In genomic region chr15:67024322-67024997, GRCh38 we compare ENCODE assay signal across 8 cellular contexts. TPM values are rescaled to one million over a fixed set of nuclear protein-coding genes. Genes with fewer than 3 reads are reported as not detected.
DNase-seq lines count a peak whose midpoint lies in the region; ATAC-seq, FAIRE-seq and TF ChIP-seq lines count a peak whose summit lies in the region.

No MANE protein-coding gene starts in this region.

- FAIRE-seq in bronchial epithelial cell (lab: Jason Lieb, UNC) = no peak
- peak; percentile 85 for FAIRE-seq in HepG2 (lab: Jason Lieb, UNC)

- H3K9me3 Mint-ChIP-seq in stimulated activated naive B cell treated with anti-CD40 and anti-IgM and Interleukin-4, amounts not matched to agents 10 μg/mL and 1 μg/mL and 100 μg/mL, for 72 hours = peaks cover 0 to 1% of the 10 kb centered on the region in 2 donors

- intact Hi-C loops in PC-3 (cut with micrococcal nuclease) (loop anchor here (5.0 kb wide), 1 partner anchor 43 kb away; the partner anchor contains the start of gene SMAD3), HepG2 (cut with micrococcal nuclease; ENCODE audit: unreplicated experiment) (no loop called here)

- H3K27me3 Mint-ChIP-seq in stimulated activated naive B cell treated with anti-CD40 and anti-IgM and Interleukin-4, amounts not matched to agents 10 μg/mL and 1 μg/mL and 100 μg/mL, for 72 hours = peaks cover 0 to 4% of the 10 kb centered on the region in 2 donors

- 0 out of 2 replicates have a peak, but pooled peaks have one; percentile 15 for TF ChIP-seq RAD21 in HepG2 (CRISPR knock-in tag; IDR thresholded peaks at IDR 0.05)

- no peaks in the 10 kb centered on the region for H3K36me3 Mint-ChIP-seq in stimulated activated naive B cell treated with anti-CD40 and anti-IgM and Interleukin-4, amounts not matched to agents 10 μg/mL and 1 μg/mL and 100 μg/mL, for 72 hours

- H3K4me3 ChIP-seq in PC-3 (ENCODE audit: low read length) (peak overlapping the region; percentile 29), bronchial epithelial cell (ENCODE audit: low read depth, low read length) (no peak overlapping the region), HepG2 (replicated peaks in 1 of 3; ENCODE audit: insufficient read depth in 1 of 3, low read depth in 2 of 3, low read length in 3 of 3) (no peak overlapping the region)

- BruUV-seq in PC-3 (replicated peaks; lab: Mats Ljungman, UMichigan) (no TSS peak), HepG2 (replicated peaks; lab: Mats Ljungman, UMichigan) (no TSS peak)

- TF ChIP-seq POLR2A in HepG2 (IDR thresholded peaks at IDR 0.05; ENCODE audit: insufficient read depth in 1 of 2, low read depth in 2 of 2, low read length in 2 of 2) = no peak

- peak overlapping the region; percentile 86 for H3K27ac ChIP-seq in PC-3 (ENCODE audit: low read length)
- peak overlapping the region; percentile 22 for H3K27ac ChIP-seq in HepG2 (ENCODE audit: extremely low read length, insufficient read depth, low read length)

- H3K9me2 ChIP-seq in PC-3 (replicated peaks; ENCODE audit: low read length) = no peaks in the 10 kb centered on the region

- H3K4me1 ChIP-seq in PC-3 (ENCODE audit: insufficient read depth, low read length) (peaks cover 57% of the 10 kb centered on the region), HepG2 (ENCODE audit: insufficient read depth, low read length) (peaks cover 37% of the 10 kb centered on the region)

- H3K4me2 ChIP-seq in PC-3 (ENCODE audit: low read length) (peak overlapping the region; percentile 71), HepG2 (ENCODE audit: low read depth, low read length) (0 out of 2 replicates have a peak overlapping the region, but pooled peaks have one; percentile 20)

- peak overlapping the region in 1 of 2 donors; percentile 33 for H3K4me3 Mint-ChIP-seq in stimulated activated naive B cell treated with anti-CD40 and anti-IgM and Interleukin-4, amounts not matched to agents 10 μg/mL and 1 μg/mL and 100 μg/mL, for 72 hours

- CTCF ChIA-PET in PC-3 (lab: Charles Lee) = no interaction called here
- CTCF ChIA-PET in HepG2 (lab: Yijun Ruan, JAX; ENCODE audit: low intra/inter-chr PET ratio, low total read pairs) = no interaction called here

- H3K27ac Mint-ChIP-seq in stimulated activated naive B cell treated with anti-CD40 and anti-IgM and Interleukin-4, amounts not matched to agents 10 μg/mL and 1 μg/mL and 100 μg/mL, for 72 hours = no peak overlapping the region

- peak; percentile 70 for ATAC-seq in PC-3
- ATAC-seq in HepG2 = peak; percentile 84
- peak; percentile 46 to 65 for ATAC-seq in stimulated activated naive B cell treated with anti-CD40 and anti-IgM and Interleukin-4, amounts not matched to agents 10 μg/mL and 1 μg/mL and 100 μg/mL, for 72 hours (replicated peaks)
- ATAC-seq in GM21367 (IDR thresholded peaks at IDR 0.05; ENCODE audit: unreplicated experiment) = no peak

- 45% methylated on average over 5 of the region's 5 CpGs for WGBS in HepG2 (ENCODE audit: low lambda C conversion rate)

- in situ Hi-C loops in HepG2 (cut with HindIII; ENCODE audit: extremely low pct_ligation_motif_present, low pct_unique_long_range_greater_than_20kb) = no loop called here

- H4K20me1 ChIP-seq in PC-3 (ENCODE audit: low read length) = no peaks in the 10 kb centered on the region
- H4K20me1 ChIP-seq in HepG2 (ENCODE audit: insufficient read depth, low read length) = peaks cover 31% of the 10 kb centered on the region

- H3K79me2 ChIP-seq in PC-3 (ENCODE audit: low read length) (no peaks in the 10 kb centered on the region), HepG2 (ENCODE audit: insufficient read depth, low read length) (no peaks in the 10 kb centered on the region)

- POLR2A ChIA-PET in PC-3 (lab: Charles Lee; ENCODE audit: unreplicated experiment) (no interaction called here), HepG2 (lab: Yijun Ruan, JAX) (interaction anchor here (0.9 to 4.2 kb wide), 4 partner anchors 20 to 40 kb away, joined by 3 to 17 read pairs (median 6); no protein-coding TSS in a partner anchor)

- H3K36me3 ChIP-seq in PC-3 (ENCODE audit: low read depth, low read length) = no peaks in the 10 kb centered on the region
- no peaks in the 10 kb centered on the region for H3K36me3 ChIP-seq in bronchial epithelial cell (ENCODE audit: control insufficient read depth, insufficient read depth, low read length)
- H3K36me3 ChIP-seq in HepG2 (replicated peaks in 1 of 2; ENCODE audit: control insufficient read depth in 1 of 2, insufficient read depth in 2 of 2, low read length in 2 of 2) = peaks cover 5 to 16% of the 10 kb centered on the region in 2 experiments

- no peak for TF ChIP-seq CTCF in PC-3 (conservative IDR thresholded peaks at IDR 0.05; ENCODE audit: low read depth, low read length)
- TF ChIP-seq CTCF in bronchial epithelial cell (IDR thresholded peaks at IDR 0.05; ENCODE audit: insufficient read depth, low read length, severe bottlenecking) = no peak
- no peak for TF ChIP-seq CTCF in HepG2 (CRISPR knock-in tag; IDR thresholded peaks at IDR 0.05)

- no peak overlapping the region for H2AFZ ChIP-seq in PC-3 (ENCODE audit: low read length)
- H2AFZ ChIP-seq in HepG2 (ENCODE audit: low read length) = no peak overlapping the region

- peak overlapping the region; percentile 10; the same call in 1 of the 2 replicates for H3K9ac ChIP-seq in PC-3 (ENCODE audit: low read length)
- no peak overlapping the region for H3K9ac ChIP-seq in HepG2 (ENCODE audit: insufficient read depth, low read depth, low read length)

- H3F3A ChIP-seq in PC-3 (ENCODE audit: low read length, unreplicated experiment) = peaks cover 8% of the 10 kb centered on the region

- H3K9me3 ChIP-seq in PC-3 (ENCODE audit: low read length) (no peaks in the 10 kb centered on the region), HepG2 (ENCODE audit: low read length) (no peaks in the 10 kb centered on the region)

- no peak for TF ChIP-seq EP300 in HepG2 (IDR thresholded peaks at IDR 0.05; ENCODE audit: low read depth in 2 of 2, low read length in 2 of 2)
- no peak for TF ChIP-seq EP300 in HepG2 (CRISPR knock-in tag; IDR thresholded peaks at IDR 0.05; ENCODE audit: borderline replicate concordance)

- DNase-seq in SHP77 (lab: John Stamatoyannopoulos, UW) (peak; percentile 25 to 34), SHP77 treated with DMSO at 0.1 percent for 48 hours (lab: John Stamatoyannopoulos, UW) (no peak), PC-3 (peak; percentile 90), bronchial epithelial cell (ENCODE audit: low read depth) (peak; percentile 92), HepG2 (ENCODE audit: low spot score) (peak; percentile 77), activated gamma-delta T cell treated with Interleukin-2 at 50 U/mL for 16 hours (no peak)
- DNase-seq in stimulated activated naive B cell treated with anti-CD40 and anti-IgM and Interleukin-4, amounts not matched to agents 10 μg/mL and 1 μg/mL and 100 μg/mL, for 72 hours = no peak

- H3K27me3 ChIP-seq in PC-3 (ENCODE audit: low read length) (no peaks in the 10 kb centered on the region), bronchial epithelial cell (ENCODE audit: control insufficient read depth, insufficient read depth, low read length) (no peaks in the 10 kb centered on the region), HepG2 (ENCODE audit: control insufficient read depth in 1 of 2, insufficient read depth in 2 of 2, low read length in 2 of 2) (no peaks in the 10 kb centered on the region)

- H3K4me1 Mint-ChIP-seq in stimulated activated naive B cell treated with anti-CD40 and anti-IgM and Interleukin-4, amounts not matched to agents 10 μg/mL and 1 μg/mL and 100 μg/mL, for 72 hours = peaks cover 16 to 41% of the 10 kb centered on the region in 2 donors

TF ChIP-seq in HepG2, 621 proteins besides CTCF, POLR2A, EP300 and RAD21 (continues in another document):
- TF ChIP-seq ZBTB21 (CRISPR knock-in tag; IDR thresholded peaks at IDR 0.05) = no peak
- TF ChIP-seq SOX13 (IDR thresholded peaks at IDR 0.05) = no peak
- TF ChIP-seq SOX13 (CRISPR knock-in tag; conservative IDR thresholded peaks at IDR 0.05 in 1 of 2, IDR thresholded peaks at IDR 0.05 in 1 of 2) = 0 out of 4 replicates have a peak, but pooled peaks of 1 of the 2 experiments have one; percentile 9
- peak; percentile 69 for TF ChIP-seq GATAD2A (CRISPR knock-in tag; IDR thresholded peaks at IDR 0.05)

RNA-seq across cellular contexts. Expression of gene SMAD3, which starts 40.9 kb away (rescaled TPM):
- total RNA-seq in PC-3 (2014; rRNA removed) (75.6 and 86.4 TPM in 2 replicates), bronchial epithelial cell (9.5 and 14.1 TPM in 2 replicates), HepG2 (2016; rRNA removed; fragmentation: Illumina TruSeq; extraction: Trizol) (8.6 and 10.0 TPM in 2 replicates)
- total RNA-seq in HepG2 (2016; cell fraction: cytosol; rRNA removed; fragmentation: Illumina TruSeq; extraction: Trizol; ENCODE audit: low read depth) = 5.9 and 6.9 TPM in 2 replicates
- 8.6 and 9.2 TPM in 2 replicates for total RNA-seq in HepG2 (2016; cell fraction: insoluble cytoplasmic fraction; rRNA removed; fragmentation: Illumina TruSeq; extraction: Trizol)
- 6.1 and 6.5 TPM in 2 replicates for total RNA-seq in HepG2 (2016; cell fraction: membrane; rRNA removed; fragmentation: Illumina TruSeq; extraction: Trizol)
- 15.6 and 16.8 TPM in 2 replicates for total RNA-seq in HepG2 (2016; cell fraction: nucleus; rRNA removed; fragmentation: Illumina TruSeq; extraction: Trizol)
- 56.3 and 59.1 TPM in 2 replicates for polyA plus RNA-seq in HepG2 (2011; rRNA removed)
- polyA plus RNA-seq in HepG2 (2011; cell fraction: cytosol; rRNA removed) = 15.3 and 17.1 TPM in 2 replicates
- polyA plus RNA-seq in HepG2 (2011; cell fraction: nucleus; rRNA removed) = 92.6 and 110 TPM in 2 replicates
- polyA plus RNA-seq in HepG2 (2012) = 27.7 and 30.7 TPM in 2 replicates
- polyA plus RNA-seq in HepG2 (2016; cell fraction: cytosol; fragmentation: Illumina TruSeq; extraction: Trizol; ENCODE audit: low read depth) = 0.69 and 1.4 TPM in 2 replicates
- 9.8 and 12.0 TPM in 2 replicates for polyA plus RNA-seq in HepG2 (2016; cell fraction: insoluble cytoplasmic fraction; fragmentation: Illumina TruSeq; extraction: Trizol; ENCODE audit: low read depth)
- polyA plus RNA-seq in HepG2 (2016; cell fraction: membrane; fragmentation: Illumina TruSeq; extraction: Trizol; ENCODE audit: low read depth) = 2.7 and 3.7 TPM in 2 replicates
- 25.8 and 26.1 TPM in 2 replicates for polyA plus RNA-seq in HepG2 (2016; cell fraction: nucleus; fragmentation: Illumina TruSeq; extraction: Trizol; ENCODE audit: insufficient read depth, low read depth)
- 37.4 and 65.9 TPM in 2 replicates for polyA minus RNA-seq in HepG2 (2011; rRNA and poly(A)+ RNA removed; ENCODE audit: low replicate concordance)
- 17.8 and 26.2 TPM in 2 replicates for polyA minus RNA-seq in HepG2 (2011; cell fraction: cytosol; rRNA and poly(A)+ RNA removed)
- polyA minus RNA-seq in HepG2 (2011; cell fraction: nucleus; rRNA and poly(A)+ RNA removed) = 43.8 and 50.1 TPM in 2 replicates

Comparison
In these comparisons a context has a peak if more than half of its experiments do, and no peak if none do; other contexts are left out.
1. DNase-seq: peak in SHP77 (2 of 2), PC-3 (single experiment), bronchial epithelial cell (single experiment) and HepG2 (single experiment); none in SHP77 treated with DMSO at 0.1 percent for 48 hours (single experiment), stimulated activated naive B cell treated with anti-CD40 and anti-IgM and Interleukin-4, amounts not matched to agents 10 μg/mL and 1 μg/mL and 100 μg/mL, for 72 hours (single experiment) and activated gamma-delta T cell treated with Interleukin-2 at 50 U/mL for 16 hours (single experiment).